26 cellular contexts compared by ENCODE assay signal in genomic region chr1:157482717-157483116, GRCh38.
"Had no signal": no experiment of that assay in that cellular context is flagged by ENCODE, and none has a peak within 500 bp of the region (broad histone marks: within the 10 kb centered on the region; RNA-seq: fewer than 3 reads in every experiment).

No MANE protein-coding gene starts in this region.

- H3K9me3 ChIP-seq: psoas muscle, right lobe of liver, sigmoid colon, suprapubic skin, testis, transverse colon, upper lobe of right lung had no signal

- H3K79me2 ChIP-seq: parathyroid adenoma had no signal

- H3K4me2 ChIP-seq: neural progenitor cell had no signal

- H3K27me3 ChIP-seq: neural progenitor cell, ovary, right lobe of liver, sigmoid colon, suprapubic skin, testis, transverse colon, upper lobe of right lung, uterus had no signal

- H3K9ac ChIP-seq: neural progenitor cell, parathyroid adenoma had no signal

- H2AFZ ChIP-seq: neural progenitor cell, parathyroid adenoma had no signal

- FAIRE-seq: small intestine had no signal

- H3K27ac ChIP-seq: neural progenitor cell, ovary, parathyroid adenoma, psoas muscle, right lobe of liver, sigmoid colon, suprapubic skin, testis, tibial artery, transverse colon, upper lobe of right lung, uterus had no signal

- H3K4me1 ChIP-seq: neural progenitor cell, parathyroid adenoma, psoas muscle, right lobe of liver, sigmoid colon, suprapubic skin, testis, tibial artery, transverse colon, upper lobe of right lung, uterus had no signal

- H3K4me3 ChIP-seq: neural progenitor cell, ovary, psoas muscle, right lobe of liver, sigmoid colon, suprapubic skin, testis, tibial artery, transverse colon, upper lobe of right lung, uterus had no signal

- H3K36me3 ChIP-seq: neural progenitor cell, ovary, right lobe of liver, sigmoid colon, suprapubic skin, tibial artery, transverse colon, upper lobe of right lung, uterus had no signal

- DNase-seq: naive thymus-derived CD4-positive, alpha-beta T cell; natural killer cell; occipital lobe; ovary; posterior cingulate gyrus; psoas muscle; right cardiac atrium; right lobe of liver; sigmoid colon; small intestine; stimulated activated CD4-positive, alpha-beta T cell treated with anti-CD3 and anti-CD28 coated beads, Interleukin-15, amount 100 ng/mL, for 24 hours; stimulated activated CD4-positive, alpha-beta T cell treated with anti-CD3 and anti-CD28 coated beads, Interleukin-2, amount 100 ng/mL, for 24 hours; stimulated activated CD4-positive, alpha-beta T cell treated with anti-CD3 and anti-CD28 coated beads, Interleukin-2, amount 100 ng/mL, for 48 hours; stimulated activated CD4-positive, alpha-beta T cell treated with anti-CD3 and anti-CD28 coated beads, Interleukin-4, amount 100 ng/mL, for 24 hours; stimulated activated naive B cell treated with anti-CD40 and anti-IgM and Interleukin-4, amounts not matched to agents 10 μg/mL and 1 μg/mL and 100 μg/mL, for 72 hours; stimulated activated naive CD8-positive, alpha-beta T cell treated with anti-CD3 and anti-CD28 coated beads, Interleukin-15, amount 100 ng/mL, for 72 hours; stimulated activated naive CD8-positive, alpha-beta T cell treated with anti-CD3 and anti-CD28 coated beads, Interleukin-15, Interleukin-2, amounts not matched to agents 100 U/mL and 50 U/mL, for 24 hours; substantia nigra; testis; tibial artery; transverse colon; upper lobe of right lung; uterus had no signal
